1 cellular context compared by ENCODE assay signal in the genomic region with DNA sequence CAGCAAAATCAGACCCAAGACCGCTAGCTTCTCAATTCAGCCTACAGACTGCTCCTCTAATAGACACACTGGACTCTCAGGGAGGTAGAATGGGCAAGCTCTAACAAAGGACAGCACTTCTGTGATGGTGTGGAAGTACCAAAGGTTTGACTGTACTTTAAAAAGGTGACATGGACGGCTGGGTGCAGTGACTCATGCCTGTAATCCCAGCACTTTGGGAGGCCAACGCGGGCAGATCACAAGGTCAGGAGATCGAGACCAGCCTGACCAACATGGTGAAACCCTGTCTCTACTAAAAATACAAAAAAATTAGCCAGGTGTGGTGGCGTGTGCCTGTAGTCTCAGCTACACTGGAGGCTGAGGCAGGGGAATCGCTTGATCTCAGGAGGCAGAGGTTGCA.
TF ChIP-seq lines count a peak whose summit lies in the region.

No MANE protein-coding gene starts in this region.

TF ChIP-seq in HepG2, 621 proteins besides CTCF, POLR2A, EP300 and RAD21:
- 0 out of 2 replicates have a peak, but pooled peaks have one; percentile 6 for TF ChIP-seq FOSL2 (CRISPR knock-in tag; IDR thresholded peaks at IDR 0.05)
TF ChIP-seq in HepG2: peak in this region for 1; not testable (repeated sequence) for 620.
